17 cellular contexts compared by ENCODE assay signal in the genomic region with DNA sequence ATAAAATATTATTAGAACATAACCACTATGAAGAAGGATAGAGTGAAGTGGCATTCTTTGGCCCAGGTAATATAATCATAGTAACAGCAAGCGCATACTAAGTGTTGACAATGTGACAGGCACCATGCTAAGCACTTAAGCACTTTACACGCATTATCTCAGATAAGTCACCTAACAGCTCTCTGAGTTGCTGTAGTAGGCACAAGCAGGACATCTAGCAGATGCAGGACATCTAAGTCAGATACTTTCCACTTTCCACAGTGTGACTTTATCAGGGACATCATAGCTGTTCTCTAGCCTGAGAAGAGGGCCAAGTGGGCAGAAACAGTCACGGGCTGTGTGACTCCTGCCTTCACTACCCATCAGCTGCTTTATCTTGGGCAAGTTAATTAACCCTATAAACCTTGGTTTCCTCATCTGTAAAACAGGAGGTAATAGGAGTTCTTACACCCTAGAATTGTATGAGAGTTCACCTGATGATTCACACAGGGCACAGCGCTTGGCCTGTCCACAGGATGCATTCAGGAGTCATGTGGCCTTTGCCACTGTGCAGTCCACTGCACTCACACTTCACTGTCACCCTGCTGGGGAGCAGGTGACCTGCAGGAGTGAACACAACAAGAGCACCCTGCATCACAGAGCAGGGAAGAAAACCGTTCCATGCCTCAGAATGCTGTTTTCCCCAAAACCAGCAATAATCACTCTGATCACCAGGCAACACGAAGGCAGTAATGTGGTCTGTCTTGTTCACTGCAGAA. TPM values are rescaled to one million over a fixed set of nuclear protein-coding genes. Genes with fewer than 3 reads are reported as not detected.
"Had no signal": no experiment of that assay in that cellular context is flagged by ENCODE, and none has a peak within 500 bp of the region (broad histone marks: within the 10 kb centered on the region; RNA-seq: fewer than 3 reads in every experiment).

No MANE protein-coding gene starts in this region.

- H3K4me3 Mint-ChIP-seq: activated CD4-positive, alpha-beta memory T cell treated with anti-CD3 and anti-CD28 coated beads for 36 hours; activated naive CD8-positive, alpha-beta T cell treated with anti-CD3 and anti-CD28 coated beads, Interleukin-2, amount 10 ng/mL, durations not matched to agents 7 days and 5 days; natural killer cell had no signal

- H3K27me3 Mint-ChIP-seq: activated CD4-positive, alpha-beta memory T cell treated with anti-CD3 and anti-CD28 coated beads for 36 hours; activated naive CD8-positive, alpha-beta T cell treated with anti-CD3 and anti-CD28 coated beads, Interleukin-2, amount 10 ng/mL, durations not matched to agents 7 days and 5 days had no signal

- H3K4me1 ChIP-seq: breast epithelium, testis had no signal

- H3K9me3 ChIP-seq: breast epithelium, gastrocnemius medialis, spleen, testis had no signal

- H3K36me3 ChIP-seq: breast epithelium, gastrocnemius medialis had no signal

- H3K27ac ChIP-seq: breast epithelium, gastrocnemius medialis, testis had no signal

- H3K9me3 Mint-ChIP-seq: activated CD4-positive, alpha-beta memory T cell treated with anti-CD3 and anti-CD28 coated beads for 36 hours; activated naive CD8-positive, alpha-beta T cell treated with anti-CD3 and anti-CD28 coated beads, Interleukin-2, amount 10 ng/mL, durations not matched to agents 7 days and 5 days; natural killer cell had no signal

- DNase-seq: activated CD4-positive, alpha-beta memory T cell treated with anti-CD3 and anti-CD28 coated beads for 36 hours; activated CD4-positive, CD25-positive, alpha-beta regulatory T cell treated with anti-CD3 and anti-CD28 coated beads, Interleukin-2, amount 50 U/mL, for 72 hours; activated naive CD8-positive, alpha-beta T cell treated with anti-CD3 and anti-CD28 coated beads, Interleukin-2, amount 10 ng/mL, durations not matched to agents 7 days and 5 days; activated T-cell treated with anti-CD3 and anti-CD28 coated beads, Interleukin-2, amount 50 U/mL, for 48 hours; anterior cingulate cortex; gastrocnemius medialis; mammary epithelial cell; natural killer cell; nucleus accumbens; spleen; stimulated activated CD4-positive, alpha-beta T cell treated with anti-CD3 and anti-CD28 coated beads, Interleukin-1b, Interleukin-23, amount 100 ng/mL, for 48 hours; stimulated activated naive CD4-positive, alpha-beta T cell; SW 1271; testis had no signal

- H3K4me3 ChIP-seq: breast epithelium, gastrocnemius medialis, spleen, testis had no signal

- ATAC-seq: gastrocnemius medialis, natural killer cell, sciatic nerve had no signal

- H3K27me3 ChIP-seq: breast epithelium, gastrocnemius medialis, spleen, testis had no signal

- H3K27ac Mint-ChIP-seq: activated CD4-positive, alpha-beta memory T cell treated with anti-CD3 and anti-CD28 coated beads for 36 hours; activated naive CD8-positive, alpha-beta T cell treated with anti-CD3 and anti-CD28 coated beads, Interleukin-2, amount 10 ng/mL, durations not matched to agents 7 days and 5 days; natural killer cell had no signal

RNA-seq across cellular contexts. Expression of a gene that starts 32.0 kb away (rescaled TPM):
- total RNA-seq: activated naive CD8-positive, alpha-beta T cell treated with anti-CD3 and anti-CD28 coated beads, Interleukin-2, amount 10 ng/mL, durations not matched to agents 7 days and 5 days; endothelial cell of umbilical vein had no signal
- polyA plus RNA-seq: mammary epithelial cell had no signal
